ENCODE assay signal across 33 cellular contexts in genomic region chr1:7221823-7222462, GRCh38.
DNase-seq lines count a peak whose midpoint lies in the region; ATAC-seq and TF ChIP-seq lines count a peak whose summit lies in the region.
"Had no signal": no experiment of that assay in that cellular context is flagged by ENCODE, and none has a peak within 500 bp of the region (broad histone marks: within the 10 kb centered on the region; RNA-seq: fewer than 3 reads in every experiment).

No MANE protein-coding gene starts in this region.

- H3K4me1 Mint-ChIP-seq in HFFc6 (ENCODE audit: low read depth) (peaks cover 67% of the 10 kb centered on the region), nephron progenitor cell (no peaks in the 10 kb centered on the region)
- H3K4me1 Mint-ChIP-seq: activated CD4-positive, alpha-beta memory T cell treated with anti-CD3 and anti-CD28 coated beads, Interleukin-2, amount 10 ng/mL, durations not matched to agents 7 days and 5 days; stimulated activated effector memory CD8-positive, alpha-beta T cell treated with anti-CD3 and anti-CD28 coated beads, Interleukin-12 subunit alpha, Interleukin-12 subunit beta, amount 100 ng/mL, for 72 hours had no signal

- H3K9me3 Mint-ChIP-seq in HFFc6 (no peaks in the 10 kb centered on the region), nephron progenitor cell (no peaks in the 10 kb centered on the region)
- H3K9me3 Mint-ChIP-seq: activated CD4-positive, alpha-beta memory T cell treated with anti-CD3 and anti-CD28 coated beads, Interleukin-2, amount 10 ng/mL, durations not matched to agents 7 days and 5 days; activated naive CD4-positive, alpha-beta T cell treated with anti-CD3 and anti-CD28 coated beads for 36 hours; CD4-positive, alpha-beta T cell; stimulated activated effector memory CD8-positive, alpha-beta T cell treated with anti-CD3 and anti-CD28 coated beads, Interleukin-12 subunit alpha, Interleukin-12 subunit beta, amount 100 ng/mL, for 72 hours; T-helper 1 cell treated with Interleukin-12 subunit alpha and Interleukin-12 subunit beta and Interleukin-4 antibody, amounts not matched to agents 30 μg/mL and 1 μg/mL, for 36 hours had no signal

- H3K27me3 Mint-ChIP-seq in HFFc6 (ENCODE audit: insufficient read depth) = peaks cover 3% of the 10 kb centered on the region
- peaks cover 9% of the 10 kb centered on the region for H3K27me3 Mint-ChIP-seq in nephron progenitor cell (ENCODE audit: low read depth, poor library complexity)

- H3K36me3 Mint-ChIP-seq in HFFc6 (ENCODE audit: low read depth) = peaks cover 5% of the 10 kb centered on the region; the same call in 1 of the 2 replicates
- no peaks in the 10 kb centered on the region for H3K36me3 Mint-ChIP-seq in nephron progenitor cell (ENCODE audit: low read depth)
- H3K36me3 Mint-ChIP-seq: brain; stimulated activated effector memory CD8-positive, alpha-beta T cell treated with anti-CD3 and anti-CD28 coated beads, Interleukin-12 subunit alpha, Interleukin-12 subunit beta, amount 100 ng/mL, for 72 hours had no signal

- no peak overlapping the region for H3K9ac ChIP-seq in colonic mucosa (ENCODE audit: low read depth in 2 of 2, low read length in 2 of 2)
- H3K9ac ChIP-seq: SK-N-SH had no signal

- no peaks in the 10 kb centered on the region for H3K79me2 ChIP-seq in osteoblast (ENCODE audit: insufficient read depth, low read length)

- no peaks in the 10 kb centered on the region for H3K9me3 ChIP-seq in colonic mucosa
- H3K9me3 ChIP-seq in osteoblast (ENCODE audit: low read depth, low read length) = no peaks in the 10 kb centered on the region
- no peaks in the 10 kb centered on the region for H3K9me3 ChIP-seq in upper lobe of right lung
- H3K9me3 ChIP-seq: prostate gland, SK-N-SH, upper lobe of left lung had no signal

- TF ChIP-seq CTCF in HFFc6 (IDR thresholded peaks at IDR 0.05) (no peak), colonic mucosa (IDR thresholded peaks at IDR 0.05) (no peak), nephron progenitor cell (IDR thresholded peaks at IDR 0.05) (no peak), osteoblast (IDR thresholded peaks at IDR 0.05; ENCODE audit: extremely low read depth, low read depth, low read length) (no peak), upper lobe of right lung (IDR thresholded peaks at IDR 0.05) (no peak)

- no peak overlapping the region for H2AFZ ChIP-seq in osteoblast (ENCODE audit: low read length)

- intact Hi-C loops in colonic mucosa (cut with DNase I) (loop anchor here (5.0 to 10.0 kb wide), 2 partner anchors 313 to 425 kb away; no protein-coding TSS in a partner anchor), upper lobe of right lung (cut with DNase I) (no loop called here)

- H3K27me3 ChIP-seq in colonic mucosa = no peaks in the 10 kb centered on the region
- no peaks in the 10 kb centered on the region for H3K27me3 ChIP-seq in osteoblast (ENCODE audit: insufficient read depth, low read length)
- H3K27me3 ChIP-seq in upper lobe of right lung = peaks cover 4% of the 10 kb centered on the region
- H3K27me3 ChIP-seq: upper lobe of left lung had no signal

- no peaks in the 10 kb centered on the region for H3K4me1 ChIP-seq in colonic mucosa
- peaks cover 24% of the 10 kb centered on the region for H3K4me1 ChIP-seq in osteoblast (ENCODE audit: insufficient read depth, low read length)
- no peaks in the 10 kb centered on the region for H3K4me1 ChIP-seq in upper lobe of right lung
- H3K4me1 ChIP-seq: prostate gland, upper lobe of left lung had no signal

- no peaks in the 10 kb centered on the region for H4K20me1 ChIP-seq in osteoblast (ENCODE audit: insufficient read depth, low read length)

- ATAC-seq in upper lobe of right lung = no peak
- ATAC-seq: left cardiac atrium, PC-3, Right ventricle myocardium inferior had no signal

- H3K27ac ChIP-seq in colonic mucosa = no peak overlapping the region
- no peak overlapping the region for H3K27ac ChIP-seq in osteoblast (ENCODE audit: low read depth, low read length)
- no peak overlapping the region for H3K27ac ChIP-seq in upper lobe of right lung
- H3K27ac ChIP-seq: prostate gland, upper lobe of left lung had no signal

- H3K27ac Mint-ChIP-seq in HFFc6 (no peak overlapping the region), nephron progenitor cell (peak overlapping the region; percentile 73)
- H3K27ac Mint-ChIP-seq: activated CD4-positive, alpha-beta memory T cell treated with anti-CD3 and anti-CD28 coated beads, Interleukin-2, amount 10 ng/mL, durations not matched to agents 7 days and 5 days; activated naive CD4-positive, alpha-beta T cell treated with anti-CD3 and anti-CD28 coated beads for 36 hours; CD4-positive, alpha-beta T cell; stimulated activated effector memory CD8-positive, alpha-beta T cell treated with anti-CD3 and anti-CD28 coated beads, Interleukin-12 subunit alpha, Interleukin-12 subunit beta, amount 100 ng/mL, for 72 hours; T-helper 1 cell treated with Interleukin-12 subunit alpha and Interleukin-12 subunit beta and Interleukin-4 antibody, amounts not matched to agents 30 μg/mL and 1 μg/mL, for 36 hours had no signal

- no peaks in the 10 kb centered on the region for H3K36me3 ChIP-seq in colonic mucosa
- H3K36me3 ChIP-seq in osteoblast (ENCODE audit: insufficient read depth, low read length) = no peaks in the 10 kb centered on the region
- H3K36me3 ChIP-seq in upper lobe of right lung = no peaks in the 10 kb centered on the region
- H3K36me3 ChIP-seq: prostate gland, upper lobe of left lung had no signal

- no peak overlapping the region for H3K4me2 ChIP-seq in osteoblast (ENCODE audit: insufficient read depth, low read length)
- H3K4me2 ChIP-seq: SK-N-SH had no signal

- peak; percentile 4 for DNase-seq in A172 (ENCODE audit: low spot score)
- DNase-seq in HFFc6 = peak; percentile 53
- DNase-seq in colonic mucosa = peak; percentile 7
- no peak for DNase-seq in nephron progenitor cell
- no peak for DNase-seq in osteoblast (ENCODE audit: insufficient read length, low spot score, missing footprints)
- no peak for DNase-seq in upper lobe of right lung
- no peak for DNase-seq in stimulated activated CD4-positive, alpha-beta T cell treated with anti-CD3 and anti-CD28 coated beads, Interleukin-4, amount 100 ng/mL, for 4 hours
- no peak for DNase-seq in activated gamma-delta T cell treated with Interleukin-2 at 50 U/mL for 16 hours
- DNase-seq: 8988T; activated CD4-positive, alpha-beta memory T cell treated with anti-CD3 and anti-CD28 coated beads, Interleukin-2, amount 10 ng/mL, durations not matched to agents 7 days and 5 days; activated CD4-positive, CD25-positive, alpha-beta regulatory T cell treated with anti-CD3 and anti-CD28 coated beads, Interleukin-2, amount 50 U/mL, for 72 hours; activated CD8-positive, alpha-beta memory T cell treated with anti-CD3 and anti-CD28 coated beads, Interleukin-2, amount 50 U/mL, for 4 hours; activated naive CD4-positive, alpha-beta T cell treated with anti-CD3 and anti-CD28 coated beads for 36 hours; CD4-positive, alpha-beta T cell; cerebellar nuclear complex; DMS79 treated with DMSO at 0.1 percent for 48 hours; hippocampal formation; KG1; left cardiac atrium; mesendoderm; NCI-H1417 treated with DMSO at 0.1 percent for 48 hours; NCI-H2029 treated with DMSO at 0.1 percent for 48 hours; NCI-H526 treated with DMSO at 0.1 percent for 48 hours; NK-92 treated with Interleukin-12 subunit alpha and Interleukin-12 subunit beta, amount 100 ng/mL, for 24 hours; PC-3; SK-N-SH; stimulated activated CD4-positive, alpha-beta T cell treated with anti-CD3 and anti-CD28 coated beads, Interleukin-15, amount 100 ng/mL, for 24 hours had no signal

- H3K4me3 ChIP-seq in colonic mucosa (no peak overlapping the region), osteoblast (ENCODE audit: insufficient read depth, low read length) (no peak overlapping the region), upper lobe of right lung (no peak overlapping the region)
- H3K4me3 ChIP-seq: prostate gland, upper lobe of left lung had no signal

- H3K4me3 Mint-ChIP-seq in HFFc6 = no peak overlapping the region
- H3K4me3 Mint-ChIP-seq in nephron progenitor cell = no peak overlapping the region
- H3K4me3 Mint-ChIP-seq: activated CD4-positive, alpha-beta memory T cell treated with anti-CD3 and anti-CD28 coated beads, Interleukin-2, amount 10 ng/mL, durations not matched to agents 7 days and 5 days; activated naive CD4-positive, alpha-beta T cell treated with anti-CD3 and anti-CD28 coated beads for 36 hours; brain; CD4-positive, alpha-beta T cell; stimulated activated effector memory CD8-positive, alpha-beta T cell treated with anti-CD3 and anti-CD28 coated beads, Interleukin-12 subunit alpha, Interleukin-12 subunit beta, amount 100 ng/mL, for 72 hours; T-helper 1 cell treated with Interleukin-12 subunit alpha and Interleukin-12 subunit beta and Interleukin-4 antibody, amounts not matched to agents 30 μg/mL and 1 μg/mL, for 36 hours had no signal

Comparison
In these comparisons a context has a peak if more than half of its experiments do, and no peak if none do; other contexts are left out.
1. DNase-seq: peak in A172 (single experiment), HFFc6 (single experiment) and colonic mucosa (single experiment); none in nephron progenitor cell (single experiment), osteoblast (single experiment), upper lobe of right lung (single experiment), stimulated activated CD4-positive, alpha-beta T cell treated with anti-CD3 and anti-CD28 coated beads, Interleukin-4, amount 100 ng/mL, for 4 hours (0 of 2) and activated gamma-delta T cell treated with Interleukin-2 at 50 U/mL for 16 hours (single experiment).